Comparison of ENCODE assay signal across 12 cellular contexts in genomic region chr4:76696109-76696508, GRCh38.
DNase-seq lines count a peak whose midpoint lies in the region; ATAC-seq and TF ChIP-seq lines count a peak whose summit lies in the region.
"Had no signal": no experiment of that assay in that cellular context is flagged by ENCODE, and none has a peak within 500 bp of the region (broad histone marks: within the 10 kb centered on the region; RNA-seq: fewer than 3 reads in every experiment).

No MANE protein-coding gene starts in this region.

- TF ChIP-seq CTCF in BJ (IDR thresholded peaks at IDR 0.05; ENCODE audit: insufficient read depth, low read depth, low read length) (no peak), HFFc6 (IDR thresholded peaks at IDR 0.05) (no peak)

- H3K27ac Mint-ChIP-seq in HFFc6 = peak overlapping the region; percentile 69

- CTCF ChIA-PET in BJ (lab: Yijun Ruan, JAX) = interaction anchor here (1.0 to 1.4 kb wide), 3 partner anchors 10 to 61 kb away, joined by 3 to 5 read pairs (median 3); no protein-coding TSS in a partner anchor

- H3K36me3 Mint-ChIP-seq in HFFc6 (ENCODE audit: low read depth) = peaks cover 13% of the 10 kb centered on the region

- POLR2A ChIA-PET in BJ (lab: Charles Lee) = interaction anchor here (0.6 kb wide), 2 partner anchors 57 to 89 kb away, joined by 3 to 4 read pairs; no protein-coding TSS in a partner anchor

- H3K9me3 ChIP-seq in MG63 = no peaks in the 10 kb centered on the region
- H3K9me3 ChIP-seq: Caco-2 had no signal

- H3K4me3 Mint-ChIP-seq in HFFc6 = no peak overlapping the region

- H3K36me3 ChIP-seq in BJ (ENCODE audit: control insufficient read depth, insufficient read depth, low read length) (no peaks in the 10 kb centered on the region; the same call in 1 of the 2 replicates), MG63 (no peaks in the 10 kb centered on the region)

- H3K9me3 Mint-ChIP-seq in HFFc6 = no peaks in the 10 kb centered on the region

- H3K4me1 Mint-ChIP-seq in HFFc6 (ENCODE audit: low read depth) = peaks cover 84% of the 10 kb centered on the region

- H3K27me3 ChIP-seq in BJ (ENCODE audit: control insufficient read depth, insufficient read depth, low read length) (no peaks in the 10 kb centered on the region), MG63 (no peaks in the 10 kb centered on the region)

- ATAC-seq in SK-N-SH treated with all-trans-retinoic acid at 6 μM for 48 hours (peak; percentile 61), HG03039 (IDR thresholded peaks at IDR 0.05; ENCODE audit: unreplicated experiment) (no peak)

- H3K4me3 ChIP-seq in BJ (ENCODE audit: low read depth, low read length) = no peak overlapping the region
- H3K4me3 ChIP-seq in MG63 = no peak overlapping the region

- DNase-seq in BJ (ENCODE audit: low read depth) = peak; percentile 25
- peak; percentile 71 for DNase-seq in HFFc6
- DNase-seq in iPS-NIHi7 (ENCODE audit: extremely low spot score) = peak; percentile 79
- no peak for DNase-seq in activated naive CD4-positive, alpha-beta T cell (lab: John Stamatoyannopoulos, UW)
- DNase-seq in HT-29 (ENCODE audit: low spot score) = no peak
- no peak for DNase-seq in MG63
- DNase-seq: Caco-2; central memory CD4-positive, alpha-beta T cell; HCEC 1CT; NCI-H524 treated with DMSO at 0.1 percent for 48 hours had no signal

- no peaks in the 10 kb centered on the region; the same call in 1 of the 2 replicates for H3K27me3 Mint-ChIP-seq in HFFc6 (ENCODE audit: insufficient read depth)

TF ChIP-seq in SK-N-SH treated with all-trans-retinoic acid at 6 μM for 48 hours, 23 proteins besides CTCF, POLR2A, EP300 and RAD21:
- TF ChIP-seq SNAI2 (CRISPR knock-in tag; IDR thresholded peaks at IDR 0.05) (no peak), CSDC2 (CRISPR knock-in tag; IDR thresholded peaks at IDR 0.05) (no peak), ZNF565 (CRISPR knock-in tag; conservative IDR thresholded peaks at IDR 0.05; ENCODE audit: low read depth) (no peak)

Comparison
In these comparisons a context has a peak if more than half of its experiments do, and no peak if none do; other contexts are left out.
1. DNase-seq: peak in BJ (single experiment), HFFc6 (single experiment) and iPS-NIHi7 (single experiment); none in activated naive CD4-positive, alpha-beta T cell (0 of 4), HT-29 (single experiment) and MG63 (single experiment).